In genomic region chr5:59800375-59800893, GRCh38 we compare ENCODE assay signal across 15 cellular contexts.
DNase-seq lines count a peak whose midpoint lies in the region; ATAC-seq and TF ChIP-seq lines count a peak whose summit lies in the region.
"Had no signal": no experiment of that assay in that cellular context is flagged by ENCODE, and none has a peak within 500 bp of the region (broad histone marks: within the 10 kb centered on the region; RNA-seq: fewer than 3 reads in every experiment).

No MANE protein-coding gene starts in this region.

- no peak overlapping the region for H3K18ac ChIP-seq in H9 (ENCODE audit: insufficient read length, low read depth, low read length)

- no peak overlapping the region for H3T11ph ChIP-seq in H9 (ENCODE audit: low read length)

- H3K36me3 Mint-ChIP-seq in H9 (ENCODE audit: insufficient read depth in 1 of 3, low read depth in 3 of 3) = no peaks in the 10 kb centered on the region
- H3K36me3 Mint-ChIP-seq: CD8-positive, alpha-beta memory T cell; T-cell had no signal

- H2AFZ ChIP-seq in H9 (ENCODE audit: low read length) = no peak overlapping the region

- H3K4me2 ChIP-seq in H9 (ENCODE audit: insufficient read depth, insufficient read length, low read length) = no peak overlapping the region

- DNase-seq in H9 = no peak
- DNase-seq in NCI-H69 (lab: John Stamatoyannopoulos, UW) = peak; percentile 55
- DNase-seq in prostate gland (ENCODE audit: low spot score) = no peak
- no peak for DNase-seq in cerebellar nuclear complex (lab: John Stamatoyannopoulos, UW)
- DNase-seq: activated CD4-positive, alpha-beta T cell treated with anti-CD3 and anti-CD28 coated beads for 48 hours; NCI-H2081 treated with DMSO at 0.1 percent for 48 hours; occipital lobe had no signal

- no peaks in the 10 kb centered on the region for H3K27me3 Mint-ChIP-seq in H9 (ENCODE audit: low read depth)

- peak overlapping the region; percentile 51; the same call in 1 of the 2 replicates for H3K4me3 ChIP-seq in iPS-20b (ENCODE audit: low read length)
- H3K4me3 ChIP-seq in prostate gland = no peak overlapping the region
- H3K4me3 ChIP-seq: HAP-1 had no signal

- intact Hi-C loops in prostate gland (cut with DNase I) = loop anchor here (5.0 kb wide), 1 partner anchor 408 kb away; no protein-coding TSS in a partner anchor

- no peaks in the 10 kb centered on the region for H3K27me3 ChIP-seq in H9 (ENCODE audit: insufficient read depth, low read length)
- H3K27me3 ChIP-seq in iPS-20b (ENCODE audit: insufficient read depth, low read length) = no peaks in the 10 kb centered on the region
- no peaks in the 10 kb centered on the region for H3K27me3 ChIP-seq in prostate gland (replicated peaks; ENCODE audit: insufficient read depth)
- H3K27me3 ChIP-seq: brain microvascular endothelial cell had no signal

- peak overlapping the region; percentile 16 to 57; a peak in 3 of 5 replicates for H3K4me3 Mint-ChIP-seq in H9
- H3K4me3 Mint-ChIP-seq: CD8-positive, alpha-beta memory T cell; T-cell had no signal

- H2BK15ac ChIP-seq in H9 (ENCODE audit: low read depth, low read length) = no peak overlapping the region

- no peaks in the 10 kb centered on the region for H3K4me1 ChIP-seq in H9 (ENCODE audit: insufficient read depth, low read length)
- H3K4me1 ChIP-seq in iPS-20b (ENCODE audit: insufficient read depth, low read length) = peaks cover 21% of the 10 kb centered on the region
- no peaks in the 10 kb centered on the region for H3K4me1 ChIP-seq in prostate gland (replicated peaks)
- H3K4me1 ChIP-seq: HAP-1 had no signal

- no peak overlapping the region for H3K56ac ChIP-seq in H9 (ENCODE audit: insufficient read length, low read depth, low read length)

- H4K5ac ChIP-seq in H9 (ENCODE audit: insufficient read length, low read depth, low read length) = no peak overlapping the region

- H4K20me1 ChIP-seq in H9 (ENCODE audit: control insufficient read depth, insufficient read depth, insufficient read length) = no peaks in the 10 kb centered on the region

- H2AK5ac ChIP-seq in H9 (ENCODE audit: insufficient read length, low read length) = no peak overlapping the region

- peak overlapping the region in 1 of 3 experiments; percentile 87; a peak in 2 of 7 replicates for H3K27ac Mint-ChIP-seq in H9
- H3K27ac Mint-ChIP-seq: CD8-positive, alpha-beta memory T cell; T-cell had no signal

- H3K79me1 ChIP-seq in H9 (ENCODE audit: insufficient read depth, low read depth, low read length, poor library complexity, severe bottlenecking) = no peaks in the 10 kb centered on the region

- no peaks in the 10 kb centered on the region for H3K79me2 ChIP-seq in H9 (ENCODE audit: insufficient read depth, low read length)

- no peak overlapping the region for H2BK120ac ChIP-seq in H9 (ENCODE audit: low read depth, low read length, poor library complexity, severe bottlenecking)

- no peak overlapping the region for H2BK12ac ChIP-seq in H9 (ENCODE audit: insufficient read length, low read depth, low read length)

- ATAC-seq in GM18511 (IDR thresholded peaks at IDR 0.05; ENCODE audit: unreplicated experiment) (peak; percentile 9), GM19328 (IDR thresholded peaks at IDR 0.05; ENCODE audit: unreplicated experiment) (no peak), HG03342 (IDR thresholded peaks at IDR 0.05; ENCODE audit: unreplicated experiment) (no peak)

- H3K36me3 ChIP-seq in iPS-20b (ENCODE audit: insufficient read depth, low read depth, low read length) (no peaks in the 10 kb centered on the region), prostate gland (no peaks in the 10 kb centered on the region)
- H3K36me3 ChIP-seq: brain microvascular endothelial cell, HAP-1 had no signal

- no peak overlapping the region for H2BK20ac ChIP-seq in H9 (ENCODE audit: low read depth, low read length, poor library complexity, severe bottlenecking)

- no peak overlapping the region for H2BK5ac ChIP-seq in H9 (ENCODE audit: insufficient read length, low read length)

- H4K91ac ChIP-seq in H9 (ENCODE audit: insufficient read length, low read depth, low read length) = no peak overlapping the region

- no peak overlapping the region for H4K8ac ChIP-seq in H9 (replicated peaks; ENCODE audit: insufficient read length, low read depth, low read length)

- no peak for TF ChIP-seq POLR2A in prostate gland (IDR thresholded peaks at IDR 0.05)

- no peaks in the 10 kb centered on the region for H3K23me2 ChIP-seq in H9 (ENCODE audit: insufficient read length, low read depth, low read length, poor library complexity, severe bottlenecking)

- no peaks in the 10 kb centered on the region for H3K9me3 Mint-ChIP-seq in H9
- H3K9me3 Mint-ChIP-seq: CD8-positive, alpha-beta memory T cell; T-cell had no signal

- H3K27ac ChIP-seq in H9 (ENCODE audit: insufficient read length, low read depth, low read length) (no peak overlapping the region), iPS-20b (ENCODE audit: low read length) (no peak overlapping the region), prostate gland (no peak overlapping the region)

- H3K9me3 ChIP-seq in H9 (ENCODE audit: control insufficient read depth, low read depth, low read length) (no peaks in the 10 kb centered on the region), iPS-20b (ENCODE audit: insufficient read depth, low read depth, low read length) (no peaks in the 10 kb centered on the region), prostate gland (no peaks in the 10 kb centered on the region)
- H3K9me3 ChIP-seq: HAP-1 had no signal

- H3K9ac ChIP-seq in H9 (ENCODE audit: extremely low read depth, insufficient read length, low read length) (no peak overlapping the region), iPS-20b (ENCODE audit: low read depth, low read length) (peak overlapping the region; percentile 53; the same call in 1 of the 2 replicates)

- peak; percentile 27; the same call in 2 of the 3 replicates for TF ChIP-seq CTCF in H9 (conservative IDR thresholded peaks at IDR 0.05)
- TF ChIP-seq CTCF in prostate gland (IDR thresholded peaks at IDR 0.05) = no peak

- no peak overlapping the region for H3K14ac ChIP-seq in H9 (ENCODE audit: insufficient read depth, low read length)

- WGBS in H9 (ENCODE audit: extremely low coverage, insufficient read length, low lambda C conversion rate) = no CpG with 5 or more reads among the region's 1 CpG
- whole genome bisulfite sequencing in prostate gland = 90% methylated on average over 1 of the region's 1 CpG

- no peak overlapping the region for H3K4ac ChIP-seq in H9 (ENCODE audit: low read depth, low read length)

- peaks cover 7 to 12% of the 10 kb centered on the region in 2 experiments for H3K4me1 Mint-ChIP-seq in H9
- H3K4me1 Mint-ChIP-seq: CD8-positive, alpha-beta memory T cell; T-cell had no signal

- no peak overlapping the region for H3K23ac ChIP-seq in H9 (ENCODE audit: insufficient read length, low read depth, low read length)
